ENCODE assay signal across 27 cellular contexts in the genomic region with DNA sequence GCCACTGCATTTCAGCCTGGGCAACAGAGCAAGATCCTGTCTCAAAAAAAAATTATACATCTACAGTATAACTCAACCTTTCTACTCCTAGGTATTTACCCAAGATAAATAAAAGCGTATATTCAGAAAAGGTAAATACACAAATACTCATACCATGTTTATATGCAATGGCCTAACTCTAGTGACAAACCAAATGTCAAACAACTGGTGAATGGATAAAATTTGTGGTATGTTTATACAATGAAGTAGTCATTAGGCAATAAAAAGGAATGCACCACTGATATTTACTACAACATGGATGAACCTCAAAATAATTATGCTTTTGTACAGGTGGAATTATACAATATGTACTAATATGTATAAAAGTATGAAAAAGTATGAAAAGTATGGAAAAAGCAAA.
"Had no signal": no experiment of that assay in that cellular context is flagged by ENCODE, and none has a peak within 500 bp of the region (broad histone marks: within the 10 kb centered on the region; RNA-seq: fewer than 3 reads in every experiment).

No MANE protein-coding gene starts in this region.

- DNase-seq: stimulated activated CD4-positive, alpha-beta T cell treated with anti-CD3 and anti-CD28 coated beads, Interleukin-2, amount 100 ng/mL, for 48 hours; stimulated activated CD4-positive, alpha-beta T cell treated with anti-CD3 and anti-CD28 coated beads, Interleukin-4, amount 100 ng/mL, for 1 hour; stimulated activated CD4-positive, alpha-beta T cell treated with anti-CD3 and anti-CD28 coated beads, Interleukin-4, amount 100 ng/mL, for 24 hours; stimulated activated CD4-positive, alpha-beta T cell treated with anti-CD3 and anti-CD28 coated beads, Interleukin-4, amount 100 ng/mL, for 4 hours; stimulated activated CD8-positive, alpha-beta memory T cell treated with anti-CD3 and anti-CD28 coated beads, Interleukin-4, amount 100 ng/mL, for 48 hours; stimulated activated naive B cell treated with anti-CD40 and anti-IgM and Interleukin-4, amounts not matched to agents 10 μg/mL and 1 μg/mL and 100 μg/mL, for 72 hours; stimulated activated naive CD4-positive, alpha-beta T cell; stimulated activated naive CD4-positive, alpha-beta T cell treated with Interleukin-2 at 50 U/mL for 16 hours; stimulated activated naive CD8-positive, alpha-beta T cell treated with anti-CD3 and anti-CD28 coated beads, Interleukin-15, amount 100 ng/mL, for 72 hours; stimulated activated naive CD8-positive, alpha-beta T cell treated with anti-CD3 and anti-CD28 coated beads, Interleukin-15, Interleukin-2, amounts not matched to agents 100 U/mL and 50 U/mL, for 24 hours; stomach; substantia nigra; testis; thyroid gland; tibial artery; transverse colon; trophoblast cell; upper lobe of left lung; upper lobe of right lung; uterus had no signal

- FAIRE-seq: urothelium cell line had no signal

- H3K36me3 ChIP-seq: stomach, suprapubic skin, thoracic aorta, thyroid gland, tibial artery, tibial nerve, transverse colon, upper lobe of left lung, upper lobe of right lung, uterus, vagina had no signal

- H3K27me3 ChIP-seq: stomach, suprapubic skin, testis, thyroid gland, tibial artery, tibial nerve, transverse colon, upper lobe of left lung, upper lobe of right lung, uterus, vagina had no signal

- H3K9me3 ChIP-seq: suprapubic skin, testis, thoracic aorta, thyroid gland, tibial artery, transverse colon, upper lobe of right lung, uterus, vagina had no signal

- ATAC-seq: stimulated activated effector memory CD8-positive, alpha-beta T cell treated with anti-CD3 and anti-CD28 coated beads, Interleukin-12 subunit alpha, Interleukin-12 subunit beta, amount 100 ng/mL, for 72 hours; stimulated activated memory B cell treated with anti-CD40 and anti-IgM and Interleukin-4, amounts not matched to agents 10 μg/mL and 1 μg/mL and 100 μg/mL, for 72 hours; stimulated activated naive B cell treated with anti-CD40 and anti-IgM and Interleukin-4, amounts not matched to agents 10 μg/mL and 1 μg/mL and 100 μg/mL, for 72 hours; stimulated activated naive CD8-positive, alpha-beta T cell treated with anti-CD3 and anti-CD28 coated beads, Interleukin-15, amount 100 ng/mL, for 72 hours; stimulated activated naive CD8-positive, alpha-beta T cell treated with anti-CD3 and anti-CD28 coated beads, Interleukin-15, Interleukin-2, amounts not matched to agents 100 U/mL and 50 U/mL, for 24 hours; upper lobe of right lung had no signal

- H3K4me3 ChIP-seq: stomach, suprapubic skin, testis, thoracic aorta, thyroid gland, tibial artery, tibial nerve, transverse colon, upper lobe of left lung, upper lobe of right lung, uterus, vagina had no signal

- H3K4me1 ChIP-seq: stomach, suprapubic skin, testis, tibial nerve, transverse colon, upper lobe of left lung, upper lobe of right lung, uterus, vagina had no signal

- H3K27ac ChIP-seq: stomach, suprapubic skin, testis, thoracic aorta, thyroid gland, tibial artery, tibial nerve, transverse colon, upper lobe of left lung, upper lobe of right lung, uterus, vagina had no signal
